ENCODE assay signal across 16 cellular contexts in genomic region chr10:29412452-29413004, GRCh38.
DNase-seq lines count a peak whose midpoint lies in the region; ATAC-seq, FAIRE-seq and TF ChIP-seq lines count a peak whose summit lies in the region.
"Had no signal": no experiment of that assay in that cellular context is flagged by ENCODE, and none has a peak within 500 bp of the region (broad histone marks: within the 10 kb centered on the region; RNA-seq: fewer than 3 reads in every experiment).

No MANE protein-coding gene starts in this region.

- no peak for ATAC-seq in CD4-positive, alpha-beta T cell (ENCODE audit: poor library complexity)
- ATAC-seq in GM21447 (IDR thresholded peaks at IDR 0.05; ENCODE audit: unreplicated experiment) = no peak
- ATAC-seq: activated CD8-positive, alpha-beta memory T cell treated with anti-CD3 and anti-CD28 coated beads, Interleukin-2, amount 10 ng/mL, durations not matched to agents 7 days and 5 days; mucosa of descending colon; sciatic nerve had no signal

- H3K4me3 ChIP-seq in astrocyte (ENCODE audit: insufficient read depth, low read depth, low read length) (no peak overlapping the region), osteoblast (ENCODE audit: insufficient read depth, low read length) (no peak overlapping the region)
- H3K4me3 ChIP-seq: BLaER1, mucosa of descending colon had no signal

- H3K4me1 Mint-ChIP-seq in CD4-positive, alpha-beta T cell (ENCODE audit: low read depth) = peaks cover 50% of the 10 kb centered on the region
- H3K4me1 Mint-ChIP-seq in HFFc6 (ENCODE audit: low read depth) (peaks cover 55% of the 10 kb centered on the region), astrocyte (ENCODE audit: low read depth, unreplicated experiment) (no peaks in the 10 kb centered on the region)
- H3K4me1 Mint-ChIP-seq: H9 had no signal

- peaks cover 4% of the 10 kb centered on the region for H3K36me3 ChIP-seq in astrocyte (ENCODE audit: insufficient read depth, low read length)
- peaks cover 6% of the 10 kb centered on the region for H3K36me3 ChIP-seq in osteoblast (ENCODE audit: insufficient read depth, low read length)
- H3K36me3 ChIP-seq: BLaER1 had no signal

- no peaks in the 10 kb centered on the region for H3K9me3 ChIP-seq in CD4-positive, alpha-beta T cell (ENCODE audit: control insufficient read depth, low read length)
- H3K9me3 ChIP-seq in astrocyte (ENCODE audit: insufficient read depth, low read depth, low read length) = no peaks in the 10 kb centered on the region
- no peaks in the 10 kb centered on the region for H3K9me3 ChIP-seq in osteoblast (ENCODE audit: low read depth, low read length)
- H3K9me3 ChIP-seq: mucosa of descending colon had no signal

- H2AFZ ChIP-seq in astrocyte (ENCODE audit: low read depth, low read length) (no peak overlapping the region), osteoblast (ENCODE audit: low read length) (no peak overlapping the region)

- peaks cover 52% of the 10 kb centered on the region for H4K20me1 ChIP-seq in astrocyte (ENCODE audit: insufficient read depth, low read length)
- peaks cover 32% of the 10 kb centered on the region for H4K20me1 ChIP-seq in osteoblast (ENCODE audit: insufficient read depth, low read length)
- H4K20me1 ChIP-seq: BLaER1 had no signal

- POLR2A ChIA-PET in CD4-positive, alpha-beta T cell (lab: Charles Lee) = no interaction called here

- peaks cover 6% of the 10 kb centered on the region for H3K4me1 ChIP-seq in astrocyte (ENCODE audit: insufficient read depth, low read length)
- H3K4me1 ChIP-seq in osteoblast (ENCODE audit: insufficient read depth, low read length) = peaks cover 27% of the 10 kb centered on the region
- H3K4me1 ChIP-seq: BLaER1 had no signal

- H3K27ac Mint-ChIP-seq in CD4-positive, alpha-beta T cell = no peak overlapping the region
- H3K27ac Mint-ChIP-seq in HFFc6 (no peak overlapping the region; the same call in 1 of the 2 replicates), astrocyte (ENCODE audit: unreplicated experiment) (no peak overlapping the region)
- H3K27ac Mint-ChIP-seq: activated CD8-positive, alpha-beta memory T cell treated with anti-CD3 and anti-CD28 coated beads, Interleukin-2, amount 10 ng/mL, durations not matched to agents 7 days and 5 days; H9 had no signal

- CTCF ChIA-PET in CD4-positive, alpha-beta T cell (lab: Charles Lee) = no interaction called here

- DNase-seq in CD4-positive, alpha-beta T cell = no peak
- DNase-seq in HFFc6 = no peak
- no peak for DNase-seq in astrocyte (ENCODE audit: low read depth)
- no peak for DNase-seq in osteoblast (ENCODE audit: insufficient read length, low spot score, missing footprints)
- no peak for DNase-seq in SHP77 treated with DMSO at 0.1 percent for 48 hours (lab: John Stamatoyannopoulos, UW)
- no peak for DNase-seq in NCI-H1092 (lab: John Stamatoyannopoulos, UW)
- no peak for DNase-seq in cardiac septum (ENCODE audit: low spot score)
- DNase-seq: activated CD8-positive, alpha-beta memory T cell treated with anti-CD3 and anti-CD28 coated beads, Interleukin-2, amount 10 ng/mL, durations not matched to agents 7 days and 5 days; anterior cingulate cortex; H9; KBM-7; mucosa of descending colon had no signal

- H3K36me3 Mint-ChIP-seq in CD4-positive, alpha-beta T cell (ENCODE audit: low read depth) = peaks cover 12% of the 10 kb centered on the region
- H3K36me3 Mint-ChIP-seq in HFFc6 (ENCODE audit: low read depth) = peaks cover 26% of the 10 kb centered on the region
- no peaks in the 10 kb centered on the region for H3K36me3 Mint-ChIP-seq in astrocyte (ENCODE audit: low read depth, unreplicated experiment)

- no peaks in the 10 kb centered on the region for H3K27me3 ChIP-seq in CD4-positive, alpha-beta T cell (ENCODE audit: control insufficient read depth, insufficient read depth, low read length)
- H3K27me3 ChIP-seq in astrocyte (ENCODE audit: insufficient read depth, low read length) = no peaks in the 10 kb centered on the region
- no peaks in the 10 kb centered on the region for H3K27me3 ChIP-seq in osteoblast (ENCODE audit: insufficient read depth, low read length)
- H3K27me3 ChIP-seq: BLaER1 had no signal

- H3K79me2 ChIP-seq in astrocyte (ENCODE audit: insufficient read depth, low read length) = peaks cover 80% of the 10 kb centered on the region
- H3K79me2 ChIP-seq in osteoblast (ENCODE audit: insufficient read depth, low read length) = peaks cover 84% of the 10 kb centered on the region

- H3K9me3 Mint-ChIP-seq in CD4-positive, alpha-beta T cell = no peaks in the 10 kb centered on the region
- H3K9me3 Mint-ChIP-seq in HFFc6 (peaks cover 6% of the 10 kb centered on the region), astrocyte (ENCODE audit: unreplicated experiment) (peaks cover 9% of the 10 kb centered on the region)

- no peak overlapping the region for H3K9ac ChIP-seq in astrocyte (ENCODE audit: low read length)
- H3K9ac ChIP-seq: BLaER1 had no signal

- TF ChIP-seq CTCF in CD4-positive, alpha-beta T cell (IDR thresholded peaks at IDR 0.05) = no peak
- TF ChIP-seq CTCF in HFFc6 (IDR thresholded peaks at IDR 0.05) = no peak
- no peak for TF ChIP-seq CTCF in astrocyte (IDR thresholded peaks at IDR 0.05; ENCODE audit: insufficient read depth, low read depth, low read length)
- TF ChIP-seq CTCF in osteoblast (IDR thresholded peaks at IDR 0.05; ENCODE audit: extremely low read depth, low read depth, low read length) = no peak

- intact Hi-C loops in CD4-positive, alpha-beta T cell (cut with DNase I, micrococcal nuclease) = no loop called here
- intact Hi-C loops in cardiac septum (cut with DNase I) = no loop called here

- FAIRE-seq in astrocyte (lab: Jason Lieb, UNC) = no peak
- FAIRE-seq: endometrium had no signal

- peak overlapping the region; percentile 3 for H3K4me3 Mint-ChIP-seq in CD4-positive, alpha-beta T cell
- H3K4me3 Mint-ChIP-seq in HFFc6 (peak overlapping the region; percentile 11; the same call in 1 of the 2 replicates), astrocyte (ENCODE audit: unreplicated experiment) (no peak overlapping the region)
- H3K4me3 Mint-ChIP-seq: activated CD8-positive, alpha-beta memory T cell treated with anti-CD3 and anti-CD28 coated beads, Interleukin-2, amount 10 ng/mL, durations not matched to agents 7 days and 5 days; H9 had no signal

- H3K27me3 Mint-ChIP-seq in CD4-positive, alpha-beta T cell = no peaks in the 10 kb centered on the region
- H3K27me3 Mint-ChIP-seq in HFFc6 (ENCODE audit: insufficient read depth) (no peaks in the 10 kb centered on the region), astrocyte (ENCODE audit: low read depth, unreplicated experiment) (no peaks in the 10 kb centered on the region)
- H3K27me3 Mint-ChIP-seq: activated CD8-positive, alpha-beta memory T cell treated with anti-CD3 and anti-CD28 coated beads, Interleukin-2, amount 10 ng/mL, durations not matched to agents 7 days and 5 days had no signal

- no peak overlapping the region for H3K27ac ChIP-seq in CD4-positive, alpha-beta T cell (ENCODE audit: low read depth, low read length)
- H3K27ac ChIP-seq in astrocyte (ENCODE audit: low read depth, low read length) = no peak overlapping the region
- H3K27ac ChIP-seq in osteoblast (ENCODE audit: low read depth, low read length) = peak overlapping the region; percentile 2
- H3K27ac ChIP-seq: BLaER1 had no signal

- H3K4me2 ChIP-seq in astrocyte (ENCODE audit: low read length) = peak overlapping the region; percentile 46
- peak overlapping the region; percentile 80 for H3K4me2 ChIP-seq in osteoblast (ENCODE audit: insufficient read depth, low read length)
- H3K4me2 ChIP-seq: BLaER1 had no signal
